7 cellular contexts compared by ENCODE assay signal in the genomic region with DNA sequence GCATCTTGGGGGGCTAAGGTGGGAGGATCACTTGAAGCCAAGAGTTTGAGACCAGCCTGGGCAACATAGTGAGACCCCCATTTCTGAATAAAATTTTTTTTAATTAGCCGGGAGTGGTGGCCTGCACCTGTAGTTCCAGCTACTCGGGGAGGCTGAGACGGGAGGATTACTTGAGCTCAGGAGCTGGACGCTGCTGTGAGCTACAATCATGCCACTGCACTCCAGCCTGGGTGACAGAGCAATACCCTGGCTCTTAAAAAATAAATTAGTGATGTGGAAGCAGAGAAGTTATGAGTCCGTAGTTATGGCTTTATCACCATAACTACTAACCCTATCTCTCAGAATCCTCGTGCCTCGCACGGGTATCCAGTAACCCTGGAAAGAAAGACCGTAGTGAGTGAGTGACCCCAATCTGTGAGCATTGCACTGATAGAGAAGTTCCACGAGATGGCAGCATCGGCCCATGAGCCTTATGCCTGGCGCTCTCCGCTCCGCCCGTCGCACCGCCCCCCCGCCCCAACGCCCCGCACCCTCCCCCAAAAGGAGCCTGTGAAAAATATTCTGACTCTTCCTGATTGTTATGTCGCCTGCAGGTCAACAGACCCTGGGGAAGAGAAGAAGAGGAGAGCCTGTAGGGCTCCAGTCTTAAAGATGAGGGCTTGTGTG. TPM values are rescaled to one million over a fixed set of nuclear protein-coding genes. Genes with fewer than 3 reads are reported as not detected.
DNase-seq lines count a peak whose midpoint lies in the region; ATAC-seq and TF ChIP-seq lines count a peak whose summit lies in the region.

No MANE protein-coding gene starts in this region.

- no peak overlapping the region for H3K27ac ChIP-seq in mesendoderm (ENCODE audit: low read depth, low read length)

- peak overlapping the region; percentile 68 for H3K4me2 ChIP-seq in mesendoderm (ENCODE audit: low read length)

- H4K8ac ChIP-seq in mesendoderm (ENCODE audit: low read depth, low read length) = no peak overlapping the region

- H2BK5ac ChIP-seq in mesendoderm (ENCODE audit: low read length) = no peak overlapping the region

- H3K9ac ChIP-seq in mesendoderm (ENCODE audit: low read length) = peak overlapping the region; percentile 69

- peaks cover 7% of the 10 kb centered on the region for H3K36me3 Mint-ChIP-seq in effector memory CD8-positive, alpha-beta T cell (ENCODE audit: insufficient read depth)
- H3K36me3 Mint-ChIP-seq in stimulated activated naive B cell treated with anti-CD40 and anti-IgM and Interleukin-4, amounts not matched to agents 10 μg/mL and 1 μg/mL and 100 μg/mL, for 72 hours = no peaks in the 10 kb centered on the region

- H3K4me1 ChIP-seq in mesendoderm (ENCODE audit: control insufficient read depth, low read depth, low read length) = peaks cover 2% of the 10 kb centered on the region

- no peaks in the 10 kb centered on the region for H3K27me3 ChIP-seq in mesendoderm (ENCODE audit: insufficient read depth, low read length, poor library complexity)

- H4K5ac ChIP-seq in mesendoderm (ENCODE audit: low read length) = peak overlapping the region; percentile 33

- H2AK5ac ChIP-seq in mesendoderm (ENCODE audit: low read length) = no peak overlapping the region

- no peak overlapping the region for H2BK120ac ChIP-seq in mesendoderm (ENCODE audit: low read depth, low read length)

- DNase-seq in GM12865 (ENCODE audit: low read depth) (peak; percentile 61), NCI-H1092 (lab: John Stamatoyannopoulos, UW) (peak; percentile 29), mesendoderm (peak; percentile 51), KG1 (lab: John Stamatoyannopoulos, UW) (no peak)
- DNase-seq in activated CD4-positive, alpha-beta T cell treated with anti-CD3 and anti-CD28 coated beads, Interleukin-2, amount 50 U/mL, for 24 hours (ENCODE audit: low read depth in 1 of 2, low spot score in 1 of 2) = peak; percentile 18 to 49
- peak; percentile 41 to 52 (median 49) for DNase-seq in effector memory CD8-positive, alpha-beta T cell
- peak; percentile 21 for DNase-seq in stimulated activated naive B cell treated with anti-CD40 and anti-IgM and Interleukin-4, amounts not matched to agents 10 μg/mL and 1 μg/mL and 100 μg/mL, for 72 hours

- no peaks in the 10 kb centered on the region for H3K36me3 ChIP-seq in mesendoderm (ENCODE audit: control insufficient read depth, insufficient read depth, low read length)

- H3K9me3 Mint-ChIP-seq in effector memory CD8-positive, alpha-beta T cell = no peaks in the 10 kb centered on the region
- peaks cover 0 to 4% of the 10 kb centered on the region in 2 donors for H3K9me3 Mint-ChIP-seq in stimulated activated naive B cell treated with anti-CD40 and anti-IgM and Interleukin-4, amounts not matched to agents 10 μg/mL and 1 μg/mL and 100 μg/mL, for 72 hours

- no peaks in the 10 kb centered on the region for H3K79me1 ChIP-seq in mesendoderm (ENCODE audit: low read length)

- peaks cover 4 to 6% of the 10 kb centered on the region in 2 donors for H3K4me1 Mint-ChIP-seq in effector memory CD8-positive, alpha-beta T cell (ENCODE audit: low read depth in 2 of 2)
- peaks cover 23 to 25% of the 10 kb centered on the region in 2 donors for H3K4me1 Mint-ChIP-seq in stimulated activated naive B cell treated with anti-CD40 and anti-IgM and Interleukin-4, amounts not matched to agents 10 μg/mL and 1 μg/mL and 100 μg/mL, for 72 hours

- WGBS in mesendoderm (ENCODE audit: extremely low coverage, insufficient coverage, low lambda C conversion rate) = no CpG with 5 or more reads among the region's 21 CpGs

- H3K56ac ChIP-seq in mesendoderm (ENCODE audit: low read length) = peak overlapping the region; percentile 82

- no peak overlapping the region for H3K23ac ChIP-seq in mesendoderm (ENCODE audit: low read length)

- no peak overlapping the region for H2BK15ac ChIP-seq in mesendoderm (replicated peaks; ENCODE audit: low read depth)

- H3K4me3 Mint-ChIP-seq in effector memory CD8-positive, alpha-beta T cell = peak overlapping the region in 1 of 2 donors; percentile 8
- H3K4me3 Mint-ChIP-seq in stimulated activated naive B cell treated with anti-CD40 and anti-IgM and Interleukin-4, amounts not matched to agents 10 μg/mL and 1 μg/mL and 100 μg/mL, for 72 hours = no peak overlapping the region

- peaks cover 16 to 37% of the 10 kb centered on the region in 2 donors for H3K27me3 Mint-ChIP-seq in effector memory CD8-positive, alpha-beta T cell
- peaks cover 17 to 21% of the 10 kb centered on the region in 2 donors for H3K27me3 Mint-ChIP-seq in stimulated activated naive B cell treated with anti-CD40 and anti-IgM and Interleukin-4, amounts not matched to agents 10 μg/mL and 1 μg/mL and 100 μg/mL, for 72 hours

- H3K4ac ChIP-seq in mesendoderm (ENCODE audit: low read depth, low read length) = no peak overlapping the region

- no peak overlapping the region for H3K4me3 ChIP-seq in GM12865 (ENCODE audit: low read depth, low read length)
- peak overlapping the region; percentile 32 for H3K4me3 ChIP-seq in mesendoderm (ENCODE audit: low read length)

- peak; percentile 45 for ATAC-seq in effector memory CD8-positive, alpha-beta T cell (replicated peaks)
- peak in 1 of 2 donors; percentile 45 for ATAC-seq in stimulated activated naive B cell treated with anti-CD40 and anti-IgM and Interleukin-4, amounts not matched to agents 10 μg/mL and 1 μg/mL and 100 μg/mL, for 72 hours (replicated peaks)

- H3K18ac ChIP-seq in mesendoderm (ENCODE audit: low read length) = no peak overlapping the region

- H3K79me2 ChIP-seq in mesendoderm (ENCODE audit: control insufficient read depth, insufficient read depth, low read length) = no peaks in the 10 kb centered on the region

- H3K27ac Mint-ChIP-seq in effector memory CD8-positive, alpha-beta T cell = no peak overlapping the region
- H3K27ac Mint-ChIP-seq in stimulated activated naive B cell treated with anti-CD40 and anti-IgM and Interleukin-4, amounts not matched to agents 10 μg/mL and 1 μg/mL and 100 μg/mL, for 72 hours = no peak overlapping the region

- TF ChIP-seq CTCF in GM12865 (IDR thresholded peaks at IDR 0.05; ENCODE audit: insufficient read depth, low read depth, low read length, missing control alignments) = peak; percentile 84

RNA-seq across cellular contexts. Expression of a gene that starts 4.9 kb away (rescaled TPM):
- polyA plus RNA-seq in mesendoderm (2013, experiment 1 of 2) = 9.4 TPM
- 8.8 TPM for polyA plus RNA-seq in mesendoderm (2013, experiment 2 of 2)
